In genomic region chr1:170707959-170708666, GRCh38 we compare ENCODE assay signal across 8 cellular contexts. TPM values are rescaled to one million over a fixed set of nuclear protein-coding genes. Genes with fewer than 3 reads are reported as not detected.
A peak's percentile ranks its signal among the peaks of the same experiment; 100 is the strongest.
DNase-seq lines count a peak whose midpoint lies in the region; ATAC-seq and TF ChIP-seq lines count a peak whose summit lies in the region.
"Had no signal": no experiment of that assay in that cellular context is flagged by ENCODE, and none has a peak within 500 bp of the region (broad histone marks: within the 10 kb centered on the region; RNA-seq: fewer than 3 reads in every experiment).

No MANE protein-coding gene starts in this region.

- H3K9me3 ChIP-seq in HCT116 (ENCODE audit: control insufficient read depth in 1 of 2, insufficient read depth in 1 of 2, low read depth in 1 of 2, low read length in 2 of 2), result no peaks in the 10 kb centered on the region
- no peaks in the 10 kb centered on the region for H3K9me3 ChIP-seq in smooth muscle cell (replicated peaks; ENCODE audit: low read depth)

- H3K79me2 ChIP-seq in HCT116 (ENCODE audit: insufficient read depth, low read length) (no peaks in the 10 kb centered on the region), smooth muscle cell (ENCODE audit: low read depth) (peaks cover 57% of the 10 kb centered on the region)

- intact Hi-C loops in HCT116 (cut with micrococcal nuclease), result no loop called here

- H3K27ac ChIP-seq in HCT116 (ENCODE audit: low read depth, low read length) (peak overlapping the region; percentile 49; the same call in 1 of the 2 replicates), smooth muscle cell (ENCODE audit: low read depth) (peak overlapping the region; percentile 98), caudate nucleus (ENCODE audit: low read depth, low read length) (no peak overlapping the region)

- BruUV-seq in HCT116 (replicated peaks; lab: Mats Ljungman, UMichigan), result TSS peak; percentile 81

- CTCF ChIA-PET in HCT116 (lab: Charles Lee), result interaction anchor here (0.6 kb wide), 1 partner anchor 713 kb away, joined by 3 read pairs; no protein-coding TSS in a partner anchor

- H3K36me3 ChIP-seq in HCT116 (ENCODE audit: control insufficient read depth in 1 of 2, insufficient read depth in 2 of 2, low read length in 2 of 2) (no peaks in the 10 kb centered on the region), smooth muscle cell (ENCODE audit: low read depth) (no peaks in the 10 kb centered on the region)

- 16% methylated on average over 5 of the region's 5 CpGs for WGBS in smooth muscle cell (ENCODE audit: low lambda C conversion rate)

- H3K4me3 ChIP-seq in HCT116 (replicated peaks in 1 of 2; ENCODE audit: low read depth in 1 of 2, low read length in 2 of 2) (no peak overlapping the region), smooth muscle cell (no peak overlapping the region)

- TF ChIP-seq CTCF in HCT116 (IDR thresholded peaks at IDR 0.05 in 2 of 3, conservative IDR thresholded peaks at IDR 0.05 in 1 of 3; ENCODE audit: borderline replicate concordance in 1 of 3, insufficient read depth in 1 of 3, low read depth in 2 of 3, low read length in 2 of 3), result no peak
- no peak for TF ChIP-seq CTCF in smooth muscle cell (IDR thresholded peaks at IDR 0.05; ENCODE audit: borderline replicate concordance, insufficient read depth, poor library complexity, severe bottlenecking)

- no peak for TF ChIP-seq POLR2A in HCT116 (IDR thresholded peaks at IDR 0.05; ENCODE audit: borderline replicate concordance, extremely low read depth, insufficient read depth, insufficient read length)

- H4K20me1 ChIP-seq in HCT116 (ENCODE audit: insufficient read depth), result no peaks in the 10 kb centered on the region
- no peaks in the 10 kb centered on the region for H4K20me1 ChIP-seq in smooth muscle cell (ENCODE audit: low read depth)

- peak overlapping the region; percentile 62 for H3K4me2 ChIP-seq in HCT116 (ENCODE audit: low read length)
- H3K4me2 ChIP-seq in smooth muscle cell, result peak overlapping the region; percentile 65

- peak; percentile 37; the same call in 1 of the 2 replicates for TF ChIP-seq RAD21 in HCT116 (IDR thresholded peaks at IDR 0.05; ENCODE audit: low read depth)

- RAD21 ChIA-PET in HCT116 (lab: Charles Lee; ENCODE audit: low non-redundant PET in 1 of 2, low total read pairs in 2 of 2, uncharacterized antibody in 2 of 2, unreplicated experiment in 2 of 2), result no interaction called here

- H3K9ac ChIP-seq in HCT116 (ENCODE audit: low read length) (peak overlapping the region; percentile 29), smooth muscle cell (ENCODE audit: low read depth) (peak overlapping the region; percentile 86)

- H2AFZ ChIP-seq in HCT116 (ENCODE audit: low read depth, low read length, poor library complexity, severe bottlenecking) (peak overlapping the region; percentile 19), smooth muscle cell (ENCODE audit: low read depth) (no peak overlapping the region)

- H3K4me1 ChIP-seq in HCT116 (ENCODE audit: control insufficient read depth in 1 of 2, insufficient read depth in 2 of 2, low read length in 2 of 2) (peaks cover 0 to 22% of the 10 kb centered on the region in 2 experiments; a peak in 2 of 4 replicates), smooth muscle cell (ENCODE audit: low read depth) (peaks cover 11% of the 10 kb centered on the region)

- no peaks in the 10 kb centered on the region for H3K9me2 ChIP-seq in HCT116 (ENCODE audit: insufficient read depth)

- peaks cover 31% of the 10 kb centered on the region for H3F3A ChIP-seq in smooth muscle cell (ENCODE audit: low read depth)

- POLR2A ChIA-PET in HCT116 (lab: Charles Lee), result interaction anchor here (1.2 kb wide), 1 partner anchor 10 kb away, joined by 3 read pairs; no protein-coding TSS in a partner anchor

- DNase-seq in HCT116 (ENCODE audit: low read depth, low spot score) (peak; percentile 98), SW480 (ENCODE audit: low spot score) (peak; percentile 80), glomerular endothelial cell (ENCODE audit: extremely low read depth, low read depth, low spot score) (peak; percentile 78), smooth muscle cell (lab: John Stamatoyannopoulos, UW; ENCODE audit: unreplicated experiment) (no peak), caudate nucleus (lab: John Stamatoyannopoulos, UW) (no peak)
- DNase-seq: T-helper 2 cell had no signal

- ATAC-seq in HCT116 (peak; percentile 94), HG02642 (IDR thresholded peaks at IDR 0.05; ENCODE audit: poor library complexity, unreplicated experiment) (no peak), HG02588 (IDR thresholded peaks at IDR 0.05; ENCODE audit: unreplicated experiment) (no peak)

- no peaks in the 10 kb centered on the region for H3K27me3 ChIP-seq in HCT116 (ENCODE audit: insufficient read depth, low read length)
- no peaks in the 10 kb centered on the region for H3K27me3 ChIP-seq in smooth muscle cell (ENCODE audit: low read depth)

TF ChIP-seq in HCT116, 20 proteins besides CTCF, POLR2A, EP300 and RAD21 (continues in another document):
- TF ChIP-seq EZH2phosphoT487 (IDR thresholded peaks at IDR 0.05; ENCODE audit: borderline replicate concordance), result no peak
- TF ChIP-seq ZNF274 (IDR thresholded peaks at IDR 0.05; ENCODE audit: low read depth, low read length), result no peak
- no peak for TF ChIP-seq YY1 (IDR thresholded peaks at IDR 0.05; ENCODE audit: extremely low read depth, insufficient replicate concordance, low read depth, low read length)
- TF ChIP-seq ZBTB33 (IDR thresholded peaks at IDR 0.05; ENCODE audit: extremely low read depth, insufficient replicate concordance, low read length), result no peak
- TF ChIP-seq EGR1 (IDR thresholded peaks at IDR 0.05; ENCODE audit: low read depth), result peak; percentile 46; the same call in 1 of the 2 replicates
- TF ChIP-seq CEBPB (IDR thresholded peaks at IDR 0.05; ENCODE audit: low read depth), result peak; percentile 77
- peak; percentile 94 for TF ChIP-seq SRF (IDR thresholded peaks at IDR 0.05; ENCODE audit: low read depth)
- peak; percentile 65; the same call in 1 of the 2 replicates for TF ChIP-seq SIN3A (IDR thresholded peaks at IDR 0.05; ENCODE audit: low read depth)
- peak; percentile 74 for TF ChIP-seq TCF7L2 (IDR thresholded peaks at IDR 0.05; ENCODE audit: borderline replicate concordance, extremely low read depth, insufficient read depth, insufficient read length)
- TF ChIP-seq REST (IDR thresholded peaks at IDR 0.05; ENCODE audit: low read depth), result no peak
- TF ChIP-seq ELF1 (IDR thresholded peaks at IDR 0.05; ENCODE audit: borderline replicate concordance, low read depth), result peak; percentile 37; the same call in 1 of the 2 replicates
- TF ChIP-seq SP1 (IDR thresholded peaks at IDR 0.05; ENCODE audit: low read depth), result peak; percentile 97
- TF ChIP-seq JUND (IDR thresholded peaks at IDR 0.05), result peak; percentile 99
- TF ChIP-seq POLR2AphosphoS5 (IDR thresholded peaks at IDR 0.05; ENCODE audit: low read depth, low read length), result peak; percentile 63; the same call in 1 of the 2 replicates
- peak; percentile 100 for TF ChIP-seq FOSL1 (IDR thresholded peaks at IDR 0.05; ENCODE audit: low read depth)
- peak; percentile 50; the same call in 1 of the 2 replicates for TF ChIP-seq MAX (IDR thresholded peaks at IDR 0.05)
- TF ChIP-seq ZFX (IDR thresholded peaks at IDR 0.05), result no peak

RNA-seq across cellular contexts. Expression of gene PRRX1, which starts 44.2 kb away (rescaled TPM):
- total RNA-seq in HCT116 (2021; ENCODE audit: unreplicated experiment) (0.37 TPM), glomerular endothelial cell (0.19 and 0.93 TPM in 2 replicates), smooth muscle cell (59.6 and 85.0 TPM in 2 replicates)
- polyA plus RNA-seq in HCT116 (2012), result not detected in 2 replicates
- 24.9 and 31.9 TPM in 2 replicates for polyA plus RNA-seq in smooth muscle cell

Comparison
In these comparisons a context has a peak if more than half of its experiments do, and no peak if none do; other contexts are left out.
1. DNase-seq: peak in HCT116 (single experiment), SW480 (single experiment) and glomerular endothelial cell (single experiment); none in smooth muscle cell (single experiment) and caudate nucleus (0 of 61).
2. RNA of gene PRRX1, which starts 44.2 kb away (total RNA-seq): 59.6 to 85.0 TPM in smooth muscle cell; 0.19 to 0.93 TPM in glomerular endothelial cell and 0.37 TPM in HCT116 (single experiment); every median in the first group is over 10 times any median in the second.